Comparison of ENCODE assay signal across 11 cellular contexts in the genomic region with DNA sequence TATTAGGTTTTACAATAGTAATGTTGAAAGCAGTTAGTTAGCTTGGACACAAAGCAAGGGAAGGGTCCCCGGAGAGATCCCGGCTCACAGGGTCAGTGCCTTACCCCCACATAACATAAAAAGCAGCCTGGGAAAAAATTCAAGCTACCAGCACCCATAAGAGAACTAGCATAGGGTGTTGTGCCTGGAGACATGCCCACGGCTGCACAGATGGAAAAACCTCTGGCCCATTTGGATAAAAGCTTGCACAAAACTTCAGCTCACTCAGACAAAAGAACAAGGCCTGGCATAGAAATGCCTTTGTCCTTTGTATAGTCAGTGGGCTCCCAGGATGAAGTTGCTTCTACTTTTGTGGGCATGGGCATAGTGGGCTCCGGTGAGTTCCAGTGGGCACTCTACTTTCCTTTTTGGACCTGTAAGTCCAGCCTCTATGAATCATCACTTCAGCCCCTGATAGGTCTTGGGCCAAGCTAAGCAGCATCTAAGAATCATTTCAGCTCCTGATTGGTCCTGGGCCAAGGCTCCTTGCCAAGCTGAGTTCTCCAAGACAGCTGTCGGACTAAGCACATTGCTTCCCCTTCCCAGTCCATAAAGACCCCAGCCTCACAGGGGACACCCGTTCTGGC. TPM values are rescaled to one million over a fixed set of nuclear protein-coding genes. Genes with fewer than 3 reads are reported as not detected.
DNase-seq lines count a peak whose midpoint lies in the region; ATAC-seq and TF ChIP-seq lines count a peak whose summit lies in the region.
"Had no signal": no experiment of that assay in that cellular context is flagged by ENCODE, and none has a peak within 500 bp of the region (broad histone marks: within the 10 kb centered on the region; RNA-seq: fewer than 3 reads in every experiment).

No MANE protein-coding gene starts in this region.

- intact Hi-C loops in left ventricle myocardium superior (cut with micrococcal nuclease) (no loop called here), Right ventricle myocardium inferior (cut with DNase I) (no loop called here), dorsolateral prefrontal cortex (cut with DNase I) (no loop called here)

- DNase-seq in left ventricle myocardium superior (no peak), Right ventricle myocardium inferior (ENCODE audit: missing footprints) (no peak), fibroblast of mammary gland (ENCODE audit: low read depth) (peak; percentile 28), type B pancreatic cell (ENCODE audit: extremely low spot score, unreplicated experiment) (no peak), dorsolateral prefrontal cortex (no peak)
- DNase-seq in activated naive CD8-positive, alpha-beta T cell treated with anti-CD3 and anti-CD28 coated beads for 36 hours = no peak
- DNase-seq: mesendoderm; NCI-H2029 treated with DMSO at 0.1 percent for 48 hours; NK-92 treated with Interleukin-12 subunit alpha and Interleukin-12 subunit beta, amount 100 ng/mL, for 24 hours; posterior cingulate gyrus had no signal

- H3K27ac ChIP-seq in dorsolateral prefrontal cortex = no peak overlapping the region

- H3K36me3 Mint-ChIP-seq in type B pancreatic cell = no peaks in the 10 kb centered on the region
- no peaks in the 10 kb centered on the region for H3K36me3 Mint-ChIP-seq in activated naive CD8-positive, alpha-beta T cell treated with anti-CD3 and anti-CD28 coated beads for 36 hours

- no peak overlapping the region for H3K4me3 Mint-ChIP-seq in type B pancreatic cell
- no peak overlapping the region for H3K4me3 Mint-ChIP-seq in activated naive CD8-positive, alpha-beta T cell treated with anti-CD3 and anti-CD28 coated beads for 36 hours

- H3K27me3 Mint-ChIP-seq in type B pancreatic cell = no peaks in the 10 kb centered on the region
- no peaks in the 10 kb centered on the region for H3K27me3 Mint-ChIP-seq in activated naive CD8-positive, alpha-beta T cell treated with anti-CD3 and anti-CD28 coated beads for 36 hours

- H3K9me3 Mint-ChIP-seq in type B pancreatic cell = no peaks in the 10 kb centered on the region
- no peaks in the 10 kb centered on the region for H3K9me3 Mint-ChIP-seq in activated naive CD8-positive, alpha-beta T cell treated with anti-CD3 and anti-CD28 coated beads for 36 hours

- no peak overlapping the region for H3K27ac Mint-ChIP-seq in type B pancreatic cell
- H3K27ac Mint-ChIP-seq in activated naive CD8-positive, alpha-beta T cell treated with anti-CD3 and anti-CD28 coated beads for 36 hours = no peak overlapping the region

- ATAC-seq in left ventricle myocardium superior = peak; percentile 21
- ATAC-seq in Right ventricle myocardium inferior = no peak

- peaks cover 0 to 55% (median 0%) of the 10 kb centered on the region in 45 donors for H3K27me3 ChIP-seq in dorsolateral prefrontal cortex

- H3K4me3 ChIP-seq in fibroblast of mammary gland (ENCODE audit: control insufficient read depth, low read depth, low read length) = no peak overlapping the region
- no peak overlapping the region for H3K4me3 ChIP-seq in dorsolateral prefrontal cortex

- peaks cover 23% of the 10 kb centered on the region for H3K4me1 Mint-ChIP-seq in type B pancreatic cell (ENCODE audit: unreplicated experiment)
- peaks cover 22% of the 10 kb centered on the region for H3K4me1 Mint-ChIP-seq in activated naive CD8-positive, alpha-beta T cell treated with anti-CD3 and anti-CD28 coated beads for 36 hours

- TF ChIP-seq CTCF in fibroblast of mammary gland (conservative IDR thresholded peaks at IDR 0.05; ENCODE audit: control insufficient read depth, insufficient read depth, low read depth, low read length) (no peak), type B pancreatic cell (conservative IDR thresholded peaks at IDR 0.05) (no peak), dorsolateral prefrontal cortex (IDR thresholded peaks at IDR 0.05 in 54 of 56, conservative IDR thresholded peaks at IDR 0.05 in 2 of 56; ENCODE audit: low read depth in 1 of 56, partially characterized antibody in 56 of 56) (no peak)

RNA-seq across cellular contexts. Expression of gene RDM1, which starts 1.3 kb away (rescaled TPM):
- not detected for total RNA-seq in left ventricle myocardium superior
- total RNA-seq in Right ventricle myocardium inferior = not detected
- total RNA-seq in type B pancreatic cell (ENCODE audit: low replicate concordance) = 3.9 and 4.4 TPM in 2 replicates
- 1 to 10 TPM in 26 of 120 experiments, under 1 TPM in 28, not detected in 66; 0.25 to 2.8 (median 0.89) TPM for total RNA-seq in dorsolateral prefrontal cortex
- total RNA-seq in activated naive CD8-positive, alpha-beta T cell treated with anti-CD3 and anti-CD28 coated beads for 36 hours = 1 to 10 TPM; 4.3 to 5.6 TPM
- total RNA-seq: aorta had no signal

RNA-seq across cellular contexts. Expression of gene LYZL6, which starts 11.6 kb away (rescaled TPM):
- total RNA-seq in left ventricle myocardium superior (not detected), Right ventricle myocardium inferior (not detected), type B pancreatic cell (ENCODE audit: low replicate concordance) (not detected in 2 replicates), dorsolateral prefrontal cortex (not detected)
- total RNA-seq in activated naive CD8-positive, alpha-beta T cell treated with anti-CD3 and anti-CD28 coated beads for 36 hours = not detected
- total RNA-seq: aorta had no signal

RNA-seq across cellular contexts. Expression of gene CCL16, which starts 49.4 kb away (rescaled TPM):
- total RNA-seq in left ventricle myocardium superior (not detected), Right ventricle myocardium inferior (not detected), type B pancreatic cell (ENCODE audit: low replicate concordance) (not detected in 2 replicates), dorsolateral prefrontal cortex (not detected)
- not detected for total RNA-seq in activated naive CD8-positive, alpha-beta T cell treated with anti-CD3 and anti-CD28 coated beads for 36 hours

RNA-seq across cellular contexts. Expression of gene CCL5, which starts 51.7 kb away (rescaled TPM):
- total RNA-seq in left ventricle myocardium superior (4.2 TPM), Right ventricle myocardium inferior (1.7 TPM), type B pancreatic cell (ENCODE audit: low replicate concordance) (1.1 TPM in 1 of 2 replicates, not detected in the other), dorsolateral prefrontal cortex (1 to 10 TPM in 28 of 120 experiments, under 1 TPM in 37, not detected in 55; 0.35 to 6.9 (median 0.90) TPM)
- total RNA-seq in activated naive CD8-positive, alpha-beta T cell treated with anti-CD3 and anti-CD28 coated beads for 36 hours = 10 to 100 TPM; 16.4 to 18.1 TPM

RNA-seq across cellular contexts. Expression of gene CCL14, which starts 54.6 kb away (rescaled TPM):
- 8.1 TPM for total RNA-seq in left ventricle myocardium superior
- 10.3 TPM for total RNA-seq in Right ventricle myocardium inferior
- not detected in 2 replicates for total RNA-seq in type B pancreatic cell (ENCODE audit: low replicate concordance)
- 1 to 10 TPM in 6 of 120 experiments, under 1 TPM in 1, not detected in 113; 0.21 to 3.3 (median 1.8) TPM for total RNA-seq in dorsolateral prefrontal cortex
- not detected for total RNA-seq in activated naive CD8-positive, alpha-beta T cell treated with anti-CD3 and anti-CD28 coated beads for 36 hours
